20 cellular contexts compared by ENCODE assay signal in genomic region chr21:43317254-43317748, GRCh38.
A peak's percentile ranks its signal among the peaks of the same experiment; 100 is the strongest.
DNase-seq lines count a peak whose midpoint lies in the region; ATAC-seq, FAIRE-seq and TF ChIP-seq lines count a peak whose summit lies in the region.
"Had no signal": no experiment of that assay in that cellular context is flagged by ENCODE, and none has a peak within 500 bp of the region (broad histone marks: within the 10 kb centered on the region; RNA-seq: fewer than 3 reads in every experiment).

No MANE protein-coding gene starts in this region.

- intact Hi-C loops in K562 (cut with micrococcal nuclease) (no loop called here), ascending aorta (cut with DNase I) (no loop called here), upper lobe of right lung (cut with DNase I) (no loop called here)

- H3K27me3 Mint-ChIP-seq in activated naive CD4-positive, alpha-beta T cell treated with anti-CD3 and anti-CD28 coated beads, Interleukin-2, amount 50 U/mL, for 24 hours: peaks cover 4% of the 10 kb centered on the region
- peaks cover 25% of the 10 kb centered on the region for H3K27me3 Mint-ChIP-seq in neural progenitor cell (ENCODE audit: insufficient read depth, low read depth)

- TF ChIP-seq CTCF in HEK293 (tag by site-specific recombination; IDR thresholded peaks at IDR 0.05): no peak
- no peak for TF ChIP-seq CTCF in K562 (IDR thresholded peaks at IDR 0.05 in 2 of 3, conservative IDR thresholded peaks at IDR 0.05 in 1 of 3; ENCODE audit: insufficient read depth in 2 of 3, low read depth in 1 of 3, low read length in 3 of 3)
- no peak for TF ChIP-seq CTCF in neural progenitor cell (IDR thresholded peaks at IDR 0.05)
- no peak for TF ChIP-seq CTCF in ascending aorta (IDR thresholded peaks at IDR 0.05)
- no peak for TF ChIP-seq CTCF in upper lobe of right lung (IDR thresholded peaks at IDR 0.05)

- TF ChIP-seq EP300 in K562 (IDR thresholded peaks at IDR 0.05; ENCODE audit: low read length): no peak

- H3K9me1 ChIP-seq in K562 (ENCODE audit: control insufficient read depth, insufficient read depth, low read length): no peaks in the 10 kb centered on the region

- ATAC-seq in K562 (no peak), upper lobe of right lung (no peak)
- ATAC-seq: A549 had no signal

- H3K36me3 Mint-ChIP-seq in activated naive CD4-positive, alpha-beta T cell treated with anti-CD3 and anti-CD28 coated beads, Interleukin-2, amount 50 U/mL, for 24 hours: no peaks in the 10 kb centered on the region
- peaks cover 4% of the 10 kb centered on the region for H3K36me3 Mint-ChIP-seq in neural progenitor cell

- no peak for FAIRE-seq in K562 (lab: Jason Lieb, UNC)
- FAIRE-seq: A549, D721Med, GM12892, GM18507 had no signal

- BruUV-seq in K562 (replicated peaks; lab: Mats Ljungman, UMichigan): no TSS peak

- no peak overlapping the region for H3K9ac ChIP-seq in K562 (ENCODE audit: insufficient read depth in 1 of 2, low read depth in 2 of 2, low read length in 2 of 2)
- H3K9ac ChIP-seq in neural progenitor cell: no peak overlapping the region
- H3K9ac ChIP-seq: GM23248 had no signal

- H3K4me1 ChIP-seq in HEK293 (ENCODE audit: control insufficient read depth, insufficient read depth, low read length): no peaks in the 10 kb centered on the region; the same call in 1 of the 2 replicates
- peaks cover 0 to 9% of the 10 kb centered on the region in 2 experiments; a peak in 1 of 5 replicates for H3K4me1 ChIP-seq in K562 (replicated peaks in 1 of 2; ENCODE audit: control insufficient read depth in 2 of 2, insufficient read depth in 2 of 2, low read length in 2 of 2)
- no peaks in the 10 kb centered on the region for H3K4me1 ChIP-seq in neural progenitor cell
- H3K4me1 ChIP-seq in ascending aorta: no peaks in the 10 kb centered on the region
- H3K4me1 ChIP-seq in upper lobe of right lung: no peaks in the 10 kb centered on the region
- H3K4me1 ChIP-seq: HAP-1 had no signal

- DNase-seq in activated naive CD4-positive, alpha-beta T cell treated with anti-CD3 and anti-CD28 coated beads, Interleukin-2, amount 50 U/mL, for 16 hours: no peak
- DNase-seq in K562 (ENCODE audit: extremely low read depth in 1 of 4, low spot score in 3 of 4) (no peak), neural progenitor cell (ENCODE audit: low spot score) (no peak), ascending aorta (ENCODE audit: low spot score in 2 of 2) (no peak), upper lobe of right lung (no peak)
- DNase-seq: AML-193; Caco-2; CD4-positive, alpha-beta T cell; DMS79; GDM1; GM23248 had no signal

- H3K4me2 ChIP-seq in K562 (ENCODE audit: insufficient read depth, low read length) (no peak overlapping the region), neural progenitor cell (no peak overlapping the region)
- H3K4me2 ChIP-seq: A549 had no signal

- H3K27me3 ChIP-seq in K562 (ENCODE audit: control insufficient read depth in 2 of 2, insufficient read depth in 2 of 2, low read length in 2 of 2) (peaks cover 27 to 84% of the 10 kb centered on the region in 2 experiments; a peak in 4 of 5 replicates), neural progenitor cell (no peaks in the 10 kb centered on the region), ascending aorta (no peaks in the 10 kb centered on the region), upper lobe of right lung (no peaks in the 10 kb centered on the region)

- no peaks in the 10 kb centered on the region for H3K36me3 ChIP-seq in HEK293 (ENCODE audit: control insufficient read depth in 2 of 2, insufficient read depth in 1 of 2, low read length in 2 of 2)
- H3K36me3 ChIP-seq in K562 (ENCODE audit: control insufficient read depth, insufficient read depth, low read length): no peaks in the 10 kb centered on the region
- H3K36me3 ChIP-seq in neural progenitor cell: no peaks in the 10 kb centered on the region
- H3K36me3 ChIP-seq in ascending aorta: no peaks in the 10 kb centered on the region
- no peaks in the 10 kb centered on the region for H3K36me3 ChIP-seq in upper lobe of right lung
- H3K36me3 ChIP-seq: HAP-1 had no signal

- H3K27ac Mint-ChIP-seq in activated naive CD4-positive, alpha-beta T cell treated with anti-CD3 and anti-CD28 coated beads, Interleukin-2, amount 50 U/mL, for 24 hours: peak overlapping the region; percentile 62
- H3K27ac Mint-ChIP-seq in neural progenitor cell: peak overlapping the region; percentile 24
- H3K27ac Mint-ChIP-seq: CD4-positive, alpha-beta T cell had no signal

- in situ Hi-C loops in K562 (cut with MboI): no loop called here

- POLR2A ChIA-PET in HEK293 (lab: Yijun Ruan, JAX): no interaction called here
- POLR2A ChIA-PET in K562 (lab: Yijun Ruan, JAX): interaction anchor here (0.5 to 0.8 kb wide), 2 partner anchors 9 to 704 kb away, joined by 3 read pairs; no protein-coding TSS in a partner anchor

- no peaks in the 10 kb centered on the region for H3K4me1 Mint-ChIP-seq in activated naive CD4-positive, alpha-beta T cell treated with anti-CD3 and anti-CD28 coated beads, Interleukin-2, amount 50 U/mL, for 24 hours
- peaks cover 24% of the 10 kb centered on the region for H3K4me1 Mint-ChIP-seq in neural progenitor cell

- H3F3A ChIP-seq in neural progenitor cell (ENCODE audit: low read depth): no peaks in the 10 kb centered on the region

- H3K9me3 Mint-ChIP-seq in activated naive CD4-positive, alpha-beta T cell treated with anti-CD3 and anti-CD28 coated beads, Interleukin-2, amount 50 U/mL, for 24 hours: no peaks in the 10 kb centered on the region
- peaks cover 17% of the 10 kb centered on the region for H3K9me3 Mint-ChIP-seq in neural progenitor cell
- H3K9me3 Mint-ChIP-seq: CD4-positive, alpha-beta T cell had no signal

- TF ChIP-seq POLR2A in K562 (conservative IDR thresholded peaks at IDR 0.05): no peak

- no peak for TF ChIP-seq RAD21 in K562 (CRISPR knock-in tag; conservative IDR thresholded peaks at IDR 0.05 in 1 of 2, IDR thresholded peaks at IDR 0.05 in 1 of 2)

- CTCF ChIA-PET in HEK293 (lab: Yijun Ruan, JAX): interaction anchor here (1.7 kb wide), 1 partner anchor 24 kb away, joined by 4 read pairs; no protein-coding TSS in a partner anchor
- CTCF ChIA-PET in K562 (lab: Yijun Ruan, JAX; ENCODE audit: low intra/inter-chr PET ratio): no interaction called here

- H3K9me3 ChIP-seq in HEK293 (ENCODE audit: control insufficient read depth, insufficient read depth, low read depth, low read length) (no peaks in the 10 kb centered on the region; the same call in 1 of the 2 replicates), K562 (replicated peaks; ENCODE audit: control insufficient read depth, insufficient read depth, low read depth, low read length) (no peaks in the 10 kb centered on the region), neural progenitor cell (ENCODE audit: low read depth) (no peaks in the 10 kb centered on the region), ascending aorta (no peaks in the 10 kb centered on the region), upper lobe of right lung (no peaks in the 10 kb centered on the region)
- H3K9me3 ChIP-seq: HAP-1 had no signal

- no peak overlapping the region for H3K4me3 ChIP-seq in HEK293 (ENCODE audit: low read depth, low read length)
- no peak overlapping the region for H3K4me3 ChIP-seq in K562
- H3K4me3 ChIP-seq in neural progenitor cell: no peak overlapping the region
- H3K4me3 ChIP-seq in ascending aorta: no peak overlapping the region
- H3K4me3 ChIP-seq in upper lobe of right lung: no peak overlapping the region
- H3K4me3 ChIP-seq: A549, GM23248, HAP-1 had no signal

- 13% methylated on average over 11 of the region's 11 CpGs for WGBS in K562 (ENCODE audit: insufficient coverage, low coverage, missing lambda C conversion rate)

- H3K4me3 Mint-ChIP-seq in activated naive CD4-positive, alpha-beta T cell treated with anti-CD3 and anti-CD28 coated beads, Interleukin-2, amount 50 U/mL, for 24 hours: no peak overlapping the region
- peak overlapping the region; percentile 71 for H3K4me3 Mint-ChIP-seq in neural progenitor cell
- H3K4me3 Mint-ChIP-seq: CD4-positive, alpha-beta T cell had no signal

- H3K27ac ChIP-seq in HEK293 (ENCODE audit: extremely low read depth, low read depth, low read length): no peak overlapping the region
- no peak overlapping the region for H3K27ac ChIP-seq in K562 (ENCODE audit: extremely low read depth, low read depth, low read length)
- no peak overlapping the region for H3K27ac ChIP-seq in neural progenitor cell
- H3K27ac ChIP-seq in ascending aorta: no peak overlapping the region
- H3K27ac ChIP-seq in upper lobe of right lung: no peak overlapping the region
- H3K27ac ChIP-seq: 22Rv1, A549, C4-2B, GM23248 had no signal

- no peak overlapping the region for H2AFZ ChIP-seq in K562 (ENCODE audit: low read depth, low read length)
- no peak overlapping the region for H2AFZ ChIP-seq in neural progenitor cell (replicated peaks)
- H2AFZ ChIP-seq: GM23248 had no signal

- H3K79me2 ChIP-seq in K562 (ENCODE audit: control insufficient read depth, insufficient read depth, low read length) (no peaks in the 10 kb centered on the region), neural progenitor cell (ENCODE audit: low read depth) (no peaks in the 10 kb centered on the region)

- H4K20me1 ChIP-seq in K562 (replicated peaks; ENCODE audit: control insufficient read depth, insufficient read depth, low read length) (no peaks in the 10 kb centered on the region), neural progenitor cell (ENCODE audit: low read depth) (no peaks in the 10 kb centered on the region)

TF ChIP-seq in HEK293, 187 proteins besides CTCF, POLR2A, EP300 and RAD21:
- TF ChIP-seq ZNF521 (tag by site-specific recombination; IDR thresholded peaks at IDR 0.05) (no peak), IKZF3 (tag by site-specific recombination; IDR thresholded peaks at IDR 0.05) (no peak), ZNF114 (tag by site-specific recombination; IDR thresholded peaks at IDR 0.05) (no peak), ZNF121 (tag by site-specific recombination; IDR thresholded peaks at IDR 0.05) (0 out of 2 replicates have a peak, but pooled peaks have one; percentile 79)

TF ChIP-seq in K562, 482 proteins besides CTCF, POLR2A, EP300 and RAD21:
- TF ChIP-seq ZZZ3 (IDR thresholded peaks at IDR 0.05) (no peak), KDM2B (CRISPR knock-in tag; IDR thresholded peaks at IDR 0.05) (no peak), ZNF121 (CRISPR knock-in tag; conservative IDR thresholded peaks at IDR 0.05) (peak; percentile 68)
TF ChIP-seq in K562: peak in this region for 1.
